In genomic region chr10:119024882-119025281, GRCh38 we compare ENCODE assay signal across 3 cellular contexts.
TF ChIP-seq lines count a peak whose summit lies in the region.

No MANE protein-coding gene starts in this region.

TF ChIP-seq in SK-N-SH, 30 proteins besides CTCF, POLR2A, EP300 and RAD21:
- TF ChIP-seq, protein P1, sequence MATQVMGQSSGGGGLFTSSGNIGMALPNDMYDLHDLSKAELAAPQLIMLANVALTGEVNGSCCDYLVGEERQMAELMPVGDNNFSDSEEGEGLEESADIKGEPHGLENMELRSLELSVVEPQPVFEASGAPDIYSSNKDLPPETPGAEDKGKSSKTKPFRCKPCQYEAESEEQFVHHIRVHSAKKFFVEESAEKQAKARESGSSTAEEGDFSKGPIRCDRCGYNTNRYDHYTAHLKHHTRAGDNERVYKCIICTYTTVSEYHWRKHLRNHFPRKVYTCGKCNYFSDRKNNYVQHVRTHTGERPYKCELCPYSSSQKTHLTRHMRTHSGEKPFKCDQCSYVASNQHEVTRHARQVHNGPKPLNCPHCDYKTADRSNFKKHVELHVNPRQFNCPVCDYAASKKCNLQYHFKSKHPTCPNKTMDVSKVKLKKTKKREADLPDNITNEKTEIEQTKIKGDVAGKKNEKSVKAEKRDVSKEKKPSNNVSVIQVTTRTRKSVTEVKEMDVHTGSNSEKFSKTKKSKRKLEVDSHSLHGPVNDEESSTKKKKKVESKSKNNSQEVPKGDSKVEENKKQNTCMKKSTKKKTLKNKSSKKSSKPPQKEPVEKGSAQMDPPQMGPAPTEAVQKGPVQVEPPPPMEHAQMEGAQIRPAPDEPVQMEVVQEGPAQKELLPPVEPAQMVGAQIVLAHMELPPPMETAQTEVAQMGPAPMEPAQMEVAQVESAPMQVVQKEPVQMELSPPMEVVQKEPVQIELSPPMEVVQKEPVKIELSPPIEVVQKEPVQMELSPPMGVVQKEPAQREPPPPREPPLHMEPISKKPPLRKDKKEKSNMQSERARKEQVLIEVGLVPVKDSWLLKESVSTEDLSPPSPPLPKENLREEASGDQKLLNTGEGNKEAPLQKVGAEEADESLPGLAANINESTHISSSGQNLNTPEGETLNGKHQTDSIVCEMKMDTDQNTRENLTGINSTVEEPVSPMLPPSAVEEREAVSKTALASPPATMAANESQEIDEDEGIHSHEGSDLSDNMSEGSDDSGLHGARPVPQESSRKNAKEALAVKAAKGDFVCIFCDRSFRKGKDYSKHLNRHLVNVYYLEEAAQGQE (IDR thresholded peaks at IDR 0.05; ENCODE audit: low read depth, low read length), result no peak
- TF ChIP-seq SIN3A (IDR thresholded peaks at IDR 0.05; ENCODE audit: borderline replicate concordance, low read depth, low read length) (no peak), TEAD4 (IDR thresholded peaks at IDR 0.05; ENCODE audit: borderline replicate concordance, insufficient read depth) (no peak), FOSL2 (IDR thresholded peaks at IDR 0.05; ENCODE audit: borderline replicate concordance, low read depth) (no peak), RFX5 (IDR thresholded peaks at IDR 0.05; ENCODE audit: low read length) (no peak), FOXM1 (IDR thresholded peaks at IDR 0.05; ENCODE audit: low read depth) (no peak), GATA2 (CRISPR knock-in tag; IDR thresholded peaks at IDR 0.05) (no peak), RXRA (IDR thresholded peaks at IDR 0.05; ENCODE audit: borderline replicate concordance, low read depth) (no peak), ELF1 (IDR thresholded peaks at IDR 0.05) (no peak), SMC3 (IDR thresholded peaks at IDR 0.05; ENCODE audit: low read depth, low read length) (no peak), RCOR1 (IDR thresholded peaks at IDR 0.05; ENCODE audit: low read length) (no peak)
- TF ChIP-seq, protein P2, sequence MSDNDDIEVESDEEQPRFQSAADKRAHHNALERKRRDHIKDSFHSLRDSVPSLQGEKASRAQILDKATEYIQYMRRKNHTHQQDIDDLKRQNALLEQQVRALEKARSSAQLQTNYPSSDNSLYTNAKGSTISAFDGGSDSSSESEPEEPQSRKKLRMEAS (IDR thresholded peaks at IDR 0.05; ENCODE audit: low read depth), result no peak
TF ChIP-seq in SK-N-SH: peak in this region for 0.

TF ChIP-seq in SK-N-SH treated with all-trans-retinoic acid at 6 μM for 48 hours, 23 proteins besides CTCF, POLR2A, EP300 and RAD21:
- TF ChIP-seq ZFP30 (CRISPR knock-in tag; IDR thresholded peaks at IDR 0.05), result no peak

TF ChIP-seq in HEK293T, 16 proteins besides CTCF, POLR2A, EP300 and RAD21:
- TF ChIP-seq ELF4 (IDR thresholded peaks at IDR 0.05) (no peak), TARDBP (IDR thresholded peaks at IDR 0.05) (no peak), SUZ12 (IDR thresholded peaks at IDR 0.05) (no peak), ARNT (IDR thresholded peaks at IDR 0.05) (no peak), LEF1 (IDR thresholded peaks at IDR 0.05; ENCODE audit: borderline replicate concordance) (no peak), BHLHE40 (IDR thresholded peaks at IDR 0.05; ENCODE audit: borderline replicate concordance) (no peak), SP1 (IDR thresholded peaks at IDR 0.05) (no peak), NFRKB (IDR thresholded peaks at IDR 0.05) (no peak), FOXK2 (IDR thresholded peaks at IDR 0.05) (no peak), FOXM1 (IDR thresholded peaks at IDR 0.05; ENCODE audit: borderline replicate concordance) (no peak), PKNOX1 (IDR thresholded peaks at IDR 0.05) (no peak), ZNF384 (IDR thresholded peaks at IDR 0.05) (no peak), L3MBTL2 (conservative IDR thresholded peaks at IDR 0.05) (no peak), HDGF (IDR thresholded peaks at IDR 0.05; ENCODE audit: borderline replicate concordance) (no peak), FOXA1 (IDR thresholded peaks at IDR 0.05) (no peak)
TF ChIP-seq in HEK293T: peak in this region for 0.
